Comparison of ENCODE assay signal across 8 cellular contexts in genomic region chrX:48509619-48510018, GRCh38. TPM values are rescaled to one million over a fixed set of nuclear protein-coding genes. Genes with fewer than 3 reads are reported as not detected.
DNase-seq lines count a peak whose midpoint lies in the region; ATAC-seq, FAIRE-seq and TF ChIP-seq lines count a peak whose summit lies in the region.

No MANE protein-coding gene starts in this region.

- H2AFZ ChIP-seq in K562 (ENCODE audit: low read depth, low read length): peak overlapping the region; percentile 88; the same call in 1 of the 2 replicates

- H3K36me3 ChIP-seq in K562 (ENCODE audit: control insufficient read depth, insufficient read depth, low read length) (no peaks in the 10 kb centered on the region), lung (ENCODE audit: control insufficient read depth in 2 of 2, insufficient read depth in 2 of 2, low read length in 2 of 2) (no peaks in the 10 kb centered on the region)

- H3K9ac ChIP-seq in K562 (ENCODE audit: insufficient read depth in 1 of 2, low read depth in 2 of 2, low read length in 2 of 2): peak overlapping the region in 1 of 2 experiments; percentile 71; a peak in 2 of 4 replicates

- in situ Hi-C loops in K562 (cut with MboI): no loop called here

- no peak overlapping the region for H3K27ac Mint-ChIP-seq in activated T-cell treated with anti-CD3 and anti-CD28 coated beads, Interleukin-2, amount 50 U/mL, for 72 hours
- peak overlapping the region; percentile 55 for H3K27ac Mint-ChIP-seq in type B pancreatic cell

- H3K9me3 ChIP-seq in K562 (replicated peaks; ENCODE audit: control insufficient read depth, insufficient read depth, low read depth, low read length) (no peaks in the 10 kb centered on the region), lung (ENCODE audit: control insufficient read depth in 2 of 2, insufficient read depth in 1 of 2, low read length in 1 of 2) (peaks cover 0 to 6% of the 10 kb centered on the region in 2 donors)

- peak overlapping the region; percentile 88 to 91 for H3K4me3 Mint-ChIP-seq in activated T-cell treated with anti-CD3 and anti-CD28 coated beads, Interleukin-2, amount 50 U/mL, for 72 hours
- H3K4me3 Mint-ChIP-seq in type B pancreatic cell: peak overlapping the region; percentile 92

- POLR2A ChIA-PET in K562 (lab: Yijun Ruan, JAX): no interaction called here

- intact Hi-C loops in K562 (cut with micrococcal nuclease): no loop called here

- no peak for TF ChIP-seq RAD21 in K562 (CRISPR knock-in tag; conservative IDR thresholded peaks at IDR 0.05 in 1 of 2, IDR thresholded peaks at IDR 0.05 in 1 of 2)

- H4K20me1 ChIP-seq in K562 (replicated peaks; ENCODE audit: control insufficient read depth, insufficient read depth, low read length): no peaks in the 10 kb centered on the region

- TF ChIP-seq CTCF in K562 (IDR thresholded peaks at IDR 0.05 in 2 of 3, conservative IDR thresholded peaks at IDR 0.05 in 1 of 3; ENCODE audit: insufficient read depth in 2 of 3, low read depth in 1 of 3, low read length in 3 of 3) (no peak), lung (IDR thresholded peaks at IDR 0.05; ENCODE audit: control extremely low read depth, extremely low read depth) (no peak), type B pancreatic cell (conservative IDR thresholded peaks at IDR 0.05) (no peak)

- peaks cover 5% of the 10 kb centered on the region; the same call in 2 of the 3 replicates for H3K79me2 ChIP-seq in K562 (ENCODE audit: control insufficient read depth, insufficient read depth, low read length)

- 56% methylated on average over 11 of the region's 11 CpGs for WGBS in K562 (ENCODE audit: insufficient coverage, low coverage, missing lambda C conversion rate)
- 70 to 76% methylated on average over 9 to 11 of the region's 11 CpGs for WGBS in lung, 2 donors

- no peak overlapping the region for H3K4me3 ChIP-seq in K562
- peak overlapping the region; percentile 76 for H3K4me3 ChIP-seq in lung

- DNase-seq in activated T-cell treated with anti-CD3 and anti-CD28 coated beads, Interleukin-2, amount 50 U/mL, for 72 hours: no peak
- no peak for DNase-seq in activated T-cell treated with anti-CD3 and anti-CD28 coated beads, Interleukin-2, amount 50 U/mL, for 48 hours
- DNase-seq in K562 (ENCODE audit: extremely low read depth in 1 of 4, low spot score in 3 of 4) (no peak), lung (ENCODE audit: low spot score) (no peak), type B pancreatic cell (ENCODE audit: extremely low spot score, unreplicated experiment) (no peak), NCI-H146 treated with DMSO at 0.1 percent for 48 hours (lab: John Stamatoyannopoulos, UW; ENCODE audit: unreplicated experiment) (no peak), NCI-H69 (lab: John Stamatoyannopoulos, UW) (no peak)

- CTCF ChIA-PET in K562 (lab: Yijun Ruan, JAX; ENCODE audit: low intra/inter-chr PET ratio): no interaction called here

- peak overlapping the region; percentile 78; the same call in 1 of the 2 replicates for H3K4me2 ChIP-seq in K562 (ENCODE audit: insufficient read depth, low read length)

- no TSS peak for BruUV-seq in K562 (replicated peaks; lab: Mats Ljungman, UMichigan)

- H3K36me3 Mint-ChIP-seq in activated T-cell treated with anti-CD3 and anti-CD28 coated beads, Interleukin-2, amount 50 U/mL, for 72 hours (ENCODE audit: insufficient read depth in 2 of 2): peaks cover 0 to 1% of the 10 kb centered on the region in 2 donors
- no peaks in the 10 kb centered on the region for H3K36me3 Mint-ChIP-seq in type B pancreatic cell

- TF ChIP-seq POLR2A in K562 (conservative IDR thresholded peaks at IDR 0.05): no peak

- H3K27me3 ChIP-seq in K562 (ENCODE audit: control insufficient read depth in 2 of 2, insufficient read depth in 2 of 2, low read length in 2 of 2) (no peaks in the 10 kb centered on the region), lung (ENCODE audit: control insufficient read depth, insufficient read depth) (no peaks in the 10 kb centered on the region)

- H3K27ac ChIP-seq in K562 (ENCODE audit: extremely low read depth, low read depth, low read length) (no peak overlapping the region), lung (ENCODE audit: low read depth in 1 of 2, low read length in 1 of 2) (no peak overlapping the region)

- peaks cover 8% of the 10 kb centered on the region for H3K4me1 Mint-ChIP-seq in activated T-cell treated with anti-CD3 and anti-CD28 coated beads, Interleukin-2, amount 50 U/mL, for 72 hours (ENCODE audit: low read depth)
- peaks cover 7% of the 10 kb centered on the region for H3K4me1 Mint-ChIP-seq in type B pancreatic cell (ENCODE audit: unreplicated experiment)

- no peak for TF ChIP-seq EP300 in K562 (IDR thresholded peaks at IDR 0.05; ENCODE audit: low read length)

- peaks cover 2% of the 10 kb centered on the region for H3K9me1 ChIP-seq in K562 (ENCODE audit: control insufficient read depth, insufficient read depth, low read length)

- H3K27me3 Mint-ChIP-seq in activated T-cell treated with anti-CD3 and anti-CD28 coated beads, Interleukin-2, amount 50 U/mL, for 72 hours (ENCODE audit: low read depth): no peaks in the 10 kb centered on the region
- H3K27me3 Mint-ChIP-seq in type B pancreatic cell: no peaks in the 10 kb centered on the region

- H3K9me3 Mint-ChIP-seq in activated T-cell treated with anti-CD3 and anti-CD28 coated beads, Interleukin-2, amount 50 U/mL, for 72 hours: no peaks in the 10 kb centered on the region
- no peaks in the 10 kb centered on the region for H3K9me3 Mint-ChIP-seq in type B pancreatic cell

- H3K4me1 ChIP-seq in K562 (replicated peaks in 1 of 2; ENCODE audit: control insufficient read depth in 2 of 2, insufficient read depth in 2 of 2, low read length in 2 of 2): peaks cover 20 to 39% of the 10 kb centered on the region in 2 experiments; a peak in 4 of 5 replicates
- H3K4me1 ChIP-seq in lung (ENCODE audit: control insufficient read depth in 2 of 2, insufficient read depth in 2 of 2, low read length in 2 of 2): peaks cover 0 to 4% of the 10 kb centered on the region in 2 donors

- no peak for ATAC-seq in activated T-cell treated with anti-CD3 and anti-CD28 coated beads, Interleukin-2, amount 50 U/mL, for 72 hours (replicated peaks in 1 of 2)
- ATAC-seq in K562: no peak
- no peak for ATAC-seq in lung (ENCODE audit: insufficient read depth, low FRiP score)
- no peak for ATAC-seq in HG02884 (IDR thresholded peaks at IDR 0.05; ENCODE audit: unreplicated experiment)

- no peak for FAIRE-seq in K562 (lab: Jason Lieb, UNC)

RNA-seq across cellular contexts. Expression of gene PORCN, which starts 0.8 kb away (rescaled TPM):
- total RNA-seq in activated T-cell treated with anti-CD3 and anti-CD28 coated beads, Interleukin-2, amount 50 U/mL, for 72 hours: 10 to 100 TPM; 19.4 to 20.3 TPM
- 9.4 and 19.6 TPM in 2 replicates for total RNA-seq in K562 (2011; cell fraction: chromatin; rRNA removed; ENCODE audit: low replicate concordance)
- 9.3 and 10.8 TPM in 2 replicates for total RNA-seq in K562 (2011; cell fraction: nucleolus; rRNA removed)
- 15.0 and 18.6 TPM in 2 replicates for total RNA-seq in K562 (2011; cell fraction: nucleoplasm; rRNA removed)
- total RNA-seq in K562 (2014; rRNA removed) (2.8 and 4.0 TPM in 2 replicates), K562 (2014; rRNA removed; fragmentation: Illumina TruSeq; extraction: Trizol) (1.9 and 2.0 TPM in 2 replicates), K562 (2015; rRNA removed; fragmentation: Illumina TruSeq; extraction: Trizol) (2.4 and 3.2 TPM in 2 replicates), K562 (2021) (4.4 and 4.7 TPM in 2 replicates), lung (10 to 100 TPM in 1 of 2 donors, 1 to 10 TPM in 1; 3.3 to 12.8 TPM), type B pancreatic cell (ENCODE audit: low replicate concordance) (3.6 and 10.0 TPM in 2 replicates)
- polyA plus RNA-seq in K562 (2011; rRNA removed) (3.7 and 6.9 TPM in 2 replicates), K562 (2014; fragmentation: Illumina TruSeq; extraction: Trizol) (4.5 and 4.8 TPM in 2 replicates), K562 (2014; fragmentation: Nextera tagmentation; extraction: Ambion mirVana) (under 1 TPM; 0.34 to 0.62 TPM), K562 (2014; rRNA removed) (5.1 TPM in 2 replicates), lung (10 to 100 TPM; 11.6 to 12.0 TPM)
- 7.0 and 12.1 TPM in 2 replicates for polyA plus RNA-seq in K562 (2011; cell fraction: cytosol; rRNA removed)
- polyA plus RNA-seq in K562 (2011; cell fraction: nucleus; rRNA removed): 18.5 and 23.1 TPM in 2 replicates
- polyA plus RNA-seq in K562 (2012): 5.0 and 7.8 TPM in 2 replicates
- 2.0 and 2.5 TPM in 2 replicates for polyA minus RNA-seq in K562 (2011; rRNA and poly(A)+ RNA removed)
- 4.1 and 8.1 TPM in 2 replicates for polyA minus RNA-seq in K562 (2011; cell fraction: cytosol; rRNA and poly(A)+ RNA removed)
- 4.7 and 5.3 TPM in 2 replicates for polyA minus RNA-seq in K562 (2011; cell fraction: nucleus; rRNA and poly(A)+ RNA removed)

RNA-seq across cellular contexts. Expression of gene EBP, which starts 12.0 kb away (rescaled TPM):
- 100 to 1,000 TPM; 112 to 113 TPM for total RNA-seq in activated T-cell treated with anti-CD3 and anti-CD28 coated beads, Interleukin-2, amount 50 U/mL, for 72 hours
- 184 and 489 TPM in 2 replicates for total RNA-seq in K562 (2011; cell fraction: chromatin; rRNA removed; ENCODE audit: low replicate concordance)
- 634 and 715 TPM in 2 replicates for total RNA-seq in K562 (2011; cell fraction: nucleolus; rRNA removed)
- 475 and 527 TPM in 2 replicates for total RNA-seq in K562 (2011; cell fraction: nucleoplasm; rRNA removed)
- 244 and 267 TPM in 2 replicates for total RNA-seq in K562 (2014; rRNA removed)
- total RNA-seq in K562 (2014; rRNA removed; fragmentation: Illumina TruSeq; extraction: Trizol): 242 and 313 TPM in 2 replicates
- total RNA-seq in K562 (2015; rRNA removed; fragmentation: Illumina TruSeq; extraction: Trizol): 219 and 244 TPM in 2 replicates
- 264 and 278 TPM in 2 replicates for total RNA-seq in K562 (2021)
- polyA plus RNA-seq in K562 (2011; rRNA removed): 228 and 411 TPM in 2 replicates
- 623 and 681 TPM in 2 replicates for polyA plus RNA-seq in K562 (2011; cell fraction: cytosol; rRNA removed)
- 365 and 432 TPM in 2 replicates for polyA plus RNA-seq in K562 (2011; cell fraction: nucleus; rRNA removed)
- 242 and 270 TPM in 2 replicates for polyA plus RNA-seq in K562 (2012)
- polyA plus RNA-seq in K562 (2014; fragmentation: Illumina TruSeq; extraction: Trizol): 274 and 307 TPM in 2 replicates
- polyA plus RNA-seq in K562 (2014; fragmentation: Nextera tagmentation; extraction: Ambion mirVana): 100 to 1,000 TPM; 569 to 987 TPM
- 238 and 281 TPM in 2 replicates for polyA plus RNA-seq in K562 (2014; rRNA removed)
- polyA minus RNA-seq in K562 (2011; rRNA and poly(A)+ RNA removed): 291 and 319 TPM in 2 replicates
- polyA minus RNA-seq in K562 (2011; cell fraction: cytosol; rRNA and poly(A)+ RNA removed): 198 and 240 TPM in 2 replicates
- polyA minus RNA-seq in K562 (2011; cell fraction: nucleus; rRNA and poly(A)+ RNA removed): 35.1 and 73.1 TPM in 2 replicates
- 100 to 1,000 TPM in 1 of 2 donors, 10 to 100 TPM in 1; 41.5 to 154 TPM for total RNA-seq in lung
- polyA plus RNA-seq in lung: 100 to 1,000 TPM; 162 to 254 TPM
- total RNA-seq in type B pancreatic cell (ENCODE audit: low replicate concordance): 79.8 and 95.9 TPM in 2 replicates

RNA-seq across cellular contexts. Expression of gene TBC1D25, which starts 29.9 kb away (rescaled TPM):
- total RNA-seq in activated T-cell treated with anti-CD3 and anti-CD28 coated beads, Interleukin-2, amount 50 U/mL, for 72 hours: 10 to 100 TPM; 20.4 to 20.5 TPM
- total RNA-seq in K562 (2011; cell fraction: chromatin; rRNA removed; ENCODE audit: low replicate concordance): 11.5 and 26.2 TPM in 2 replicates
- total RNA-seq in K562 (2011; cell fraction: nucleolus; rRNA removed): 15.1 and 16.5 TPM in 2 replicates
- 11.6 and 13.7 TPM in 2 replicates for total RNA-seq in K562 (2011; cell fraction: nucleoplasm; rRNA removed)
- total RNA-seq in K562 (2014; rRNA removed) (5.4 and 6.7 TPM in 2 replicates), K562 (2014; rRNA removed; fragmentation: Illumina TruSeq; extraction: Trizol) (0.87 and 0.96 TPM in 2 replicates), K562 (2015; rRNA removed; fragmentation: Illumina TruSeq; extraction: Trizol) (1.5 and 2.0 TPM in 2 replicates), K562 (2021) (9.5 and 10.6 TPM in 2 replicates), lung (10 to 100 TPM in 1 of 2 donors, 1 to 10 TPM in 1; 8.2 to 15.2 TPM), type B pancreatic cell (ENCODE audit: low replicate concordance) (10.6 and 12.8 TPM in 2 replicates)
- polyA plus RNA-seq in K562 (2011; rRNA removed) (3.9 and 7.1 TPM in 2 replicates), K562 (2014; fragmentation: Illumina TruSeq; extraction: Trizol) (6.1 and 7.5 TPM in 2 replicates), K562 (2014; fragmentation: Nextera tagmentation; extraction: Ambion mirVana) (under 1 TPM; 0.62 to 0.87 TPM), K562 (2014; rRNA removed) (5.4 and 6.2 TPM in 2 replicates), lung (10 to 100 TPM in 1 of 2 donors, 1 to 10 TPM in 1; 5.6 to 12.1 TPM)
- 5.5 and 7.5 TPM in 2 replicates for polyA plus RNA-seq in K562 (2011; cell fraction: cytosol; rRNA removed)
- polyA plus RNA-seq in K562 (2011; cell fraction: nucleus; rRNA removed): 17.3 and 27.4 TPM in 2 replicates
- polyA plus RNA-seq in K562 (2012): 6.9 and 8.7 TPM in 2 replicates
- polyA minus RNA-seq in K562 (2011; rRNA and poly(A)+ RNA removed): 3.5 and 3.9 TPM in 2 replicates
- polyA minus RNA-seq in K562 (2011; cell fraction: cytosol; rRNA and poly(A)+ RNA removed): 4.7 and 13.4 TPM in 2 replicates
- 4.3 and 5.7 TPM in 2 replicates for polyA minus RNA-seq in K562 (2011; cell fraction: nucleus; rRNA and poly(A)+ RNA removed)

RNA-seq across cellular contexts. Expression of gene FTSJ1, which starts 33.6 kb away (rescaled TPM):
- total RNA-seq in activated T-cell treated with anti-CD3 and anti-CD28 coated beads, Interleukin-2, amount 50 U/mL, for 72 hours: 10 to 100 TPM; 64.3 to 68.7 TPM
- 42.8 and 61.0 TPM in 2 replicates for total RNA-seq in K562 (2011; cell fraction: chromatin; rRNA removed; ENCODE audit: low replicate concordance)
- total RNA-seq in K562 (2011; cell fraction: nucleolus; rRNA removed): 58.9 and 60.7 TPM in 2 replicates
- total RNA-seq in K562 (2011; cell fraction: nucleoplasm; rRNA removed): 41.1 and 41.9 TPM in 2 replicates
- total RNA-seq in K562 (2014; rRNA removed) (87.2 and 121 TPM in 2 replicates), K562 (2014; rRNA removed; fragmentation: Illumina TruSeq; extraction: Trizol) (54.7 and 60.1 TPM in 2 replicates), K562 (2015; rRNA removed; fragmentation: Illumina TruSeq; extraction: Trizol) (72.9 and 75.2 TPM in 2 replicates), K562 (2021) (85.0 and 87.3 TPM in 2 replicates), lung (10 to 100 TPM; 18.2 to 45.8 TPM), type B pancreatic cell (ENCODE audit: low replicate concordance) (35.3 and 46.4 TPM in 2 replicates)
- polyA plus RNA-seq in K562 (2011; rRNA removed) (51.4 and 53.1 TPM in 2 replicates), K562 (2014; fragmentation: Illumina TruSeq; extraction: Trizol) (95.6 and 109 TPM in 2 replicates), K562 (2014; fragmentation: Nextera tagmentation; extraction: Ambion mirVana) (10 to 100 TPM; 12.2 to 17.4 TPM), K562 (2014; rRNA removed) (71.6 and 86.8 TPM in 2 replicates), lung (10 to 100 TPM; 43.7 to 48.3 TPM)
- 61.7 and 125 TPM in 2 replicates for polyA plus RNA-seq in K562 (2011; cell fraction: cytosol; rRNA removed)
- 119 and 153 TPM in 2 replicates for polyA plus RNA-seq in K562 (2011; cell fraction: nucleus; rRNA removed)
- 64.0 and 71.6 TPM in 2 replicates for polyA plus RNA-seq in K562 (2012)
- 18.1 and 25.3 TPM in 2 replicates for polyA minus RNA-seq in K562 (2011; rRNA and poly(A)+ RNA removed)
- 28.1 and 30.3 TPM in 2 replicates for polyA minus RNA-seq in K562 (2011; cell fraction: cytosol; rRNA and poly(A)+ RNA removed)
- 33.3 and 33.4 TPM in 2 replicates for polyA minus RNA-seq in K562 (2011; cell fraction: nucleus; rRNA and poly(A)+ RNA removed)

RNA-seq across cellular contexts. Expression of gene SLC38A5, which starts 39.6 kb away (rescaled TPM):
- total RNA-seq in activated T-cell treated with anti-CD3 and anti-CD28 coated beads, Interleukin-2, amount 50 U/mL, for 72 hours: 10 to 100 TPM; 64.8 to 78.8 TPM
- 149 and 408 TPM in 2 replicates for total RNA-seq in K562 (2011; cell fraction: chromatin; rRNA removed; ENCODE audit: low replicate concordance)
- total RNA-seq in K562 (2011; cell fraction: nucleolus; rRNA removed): 510 and 535 TPM in 2 replicates
- 308 and 339 TPM in 2 replicates for total RNA-seq in K562 (2011; cell fraction: nucleoplasm; rRNA removed)
- total RNA-seq in K562 (2014; rRNA removed) (142 and 201 TPM in 2 replicates), K562 (2014; rRNA removed; fragmentation: Illumina TruSeq; extraction: Trizol) (72.6 and 88.6 TPM in 2 replicates), K562 (2015; rRNA removed; fragmentation: Illumina TruSeq; extraction: Trizol) (128 and 129 TPM in 2 replicates), K562 (2021) (213 and 228 TPM in 2 replicates), lung (10 to 100 TPM; 15.2 to 65.3 TPM), type B pancreatic cell (ENCODE audit: low replicate concordance) (1.8 and 4.6 TPM in 2 replicates)
- polyA plus RNA-seq in K562 (2011; rRNA removed) (163 and 193 TPM in 2 replicates), K562 (2014; fragmentation: Illumina TruSeq; extraction: Trizol) (204 and 238 TPM in 2 replicates), K562 (2014; fragmentation: Nextera tagmentation; extraction: Ambion mirVana) (10 to 100 TPM in 1 of 2 experiments, 1 to 10 TPM in 1; 9.3 to 31.2 TPM), K562 (2014; rRNA removed) (199 and 251 TPM in 2 replicates), lung (10 to 100 TPM; 30.7 to 80.9 TPM)
- polyA plus RNA-seq in K562 (2011; cell fraction: cytosol; rRNA removed): 284 and 627 TPM in 2 replicates
- 364 and 581 TPM in 2 replicates for polyA plus RNA-seq in K562 (2011; cell fraction: nucleus; rRNA removed)
- 62.8 and 197 TPM in 2 replicates for polyA plus RNA-seq in K562 (2012)
- 113 and 240 TPM in 2 replicates for polyA minus RNA-seq in K562 (2011; rRNA and poly(A)+ RNA removed)
- 150 and 177 TPM in 2 replicates for polyA minus RNA-seq in K562 (2011; cell fraction: cytosol; rRNA and poly(A)+ RNA removed)
- polyA minus RNA-seq in K562 (2011; cell fraction: nucleus; rRNA and poly(A)+ RNA removed): 42.9 and 49.0 TPM in 2 replicates
